ENCODE assay signal across 29 cellular contexts in the genomic region with DNA sequence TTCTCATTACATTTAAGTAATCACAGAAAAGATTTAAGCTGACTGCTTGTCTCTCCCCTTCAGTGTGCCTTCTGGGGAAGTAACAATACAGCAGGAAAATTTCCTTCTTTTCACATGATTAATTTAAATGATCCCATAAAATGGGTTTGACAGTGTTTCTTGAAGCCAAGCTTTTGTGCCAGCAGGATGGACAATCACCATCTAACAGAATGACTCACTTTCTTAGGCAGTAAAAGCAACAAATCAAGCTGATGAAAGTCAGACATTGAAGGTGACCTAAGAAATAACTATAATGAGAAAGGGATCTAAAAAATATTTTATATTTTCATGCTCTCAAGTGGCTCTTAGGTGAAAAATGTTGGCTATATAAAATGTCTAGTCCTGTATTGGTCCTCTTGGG.
DNase-seq lines count a peak whose midpoint lies in the region; ATAC-seq, FAIRE-seq and TF ChIP-seq lines count a peak whose summit lies in the region.
"Had no signal": no experiment of that assay in that cellular context is flagged by ENCODE, and none has a peak within 500 bp of the region (broad histone marks: within the 10 kb centered on the region; RNA-seq: fewer than 3 reads in every experiment).

No MANE protein-coding gene starts in this region.

- CTCF ChIA-PET in T-cell (lab: Charles Lee): no interaction called here

- peak overlapping the region; percentile 69 for H3K27ac ChIP-seq in GM23248
- H3K27ac ChIP-seq in astrocyte (ENCODE audit: low read depth, low read length): peak overlapping the region; percentile 34
- H3K27ac ChIP-seq: foreskin keratinocyte, heart right ventricle, pancreas, right atrium auricular region, SJSA1, upper lobe of left lung had no signal

- H2AFZ ChIP-seq in GM23248 (no peak overlapping the region), astrocyte (ENCODE audit: low read depth, low read length) (no peak overlapping the region)

- H3K4me1 ChIP-seq in GM23248 (ENCODE audit: insufficient read depth) (peaks cover 38% of the 10 kb centered on the region), astrocyte (ENCODE audit: insufficient read depth, low read length) (peaks cover 25% of the 10 kb centered on the region)
- H3K4me1 ChIP-seq: foreskin keratinocyte, pancreas had no signal

- in situ Hi-C loops in GM23248 (cut with MboI): no loop called here

- H3K4me3 ChIP-seq in GM23248 (no peak overlapping the region), astrocyte (ENCODE audit: insufficient read depth, low read depth, low read length) (no peak overlapping the region), foreskin fibroblast (ENCODE audit: low read depth in 1 of 2, low read length in 2 of 2) (no peak overlapping the region)
- H3K4me3 ChIP-seq: dorsolateral prefrontal cortex, heart right ventricle, pancreas, right atrium auricular region, SJSA1, upper lobe of left lung had no signal

- no peaks in the 10 kb centered on the region for H3K79me2 ChIP-seq in GM23248 (ENCODE audit: insufficient read depth)
- no peaks in the 10 kb centered on the region for H3K79me2 ChIP-seq in astrocyte (ENCODE audit: insufficient read depth, low read length)

- no peak for TF ChIP-seq CTCF in astrocyte (IDR thresholded peaks at IDR 0.05; ENCODE audit: insufficient read depth, low read depth, low read length)
- no peak for TF ChIP-seq CTCF in foreskin fibroblast (IDR thresholded peaks at IDR 0.05; ENCODE audit: low read depth, low read length)
- no peak for TF ChIP-seq CTCF in nephron progenitor cell (IDR thresholded peaks at IDR 0.05)

- FAIRE-seq in astrocyte (lab: Jason Lieb, UNC): no peak
- FAIRE-seq: pancreas had no signal

- H3K27me3 Mint-ChIP-seq in astrocyte (ENCODE audit: low read depth, unreplicated experiment): no peaks in the 10 kb centered on the region
- H3K27me3 Mint-ChIP-seq in T-cell: no peaks in the 10 kb centered on the region
- no peaks in the 10 kb centered on the region for H3K27me3 Mint-ChIP-seq in nephron progenitor cell (ENCODE audit: low read depth, poor library complexity)
- H3K27me3 Mint-ChIP-seq: activated CD4-positive, alpha-beta T cell treated with anti-CD3 and anti-CD28 coated beads for 36 hours; activated naive CD8-positive, alpha-beta T cell; B cell; central memory CD8-positive, alpha-beta T cell had no signal

- ATAC-seq in T-cell (replicated peaks in 1 of 4) (no peak), HG03280 (IDR thresholded peaks at IDR 0.05; ENCODE audit: unreplicated experiment) (no peak), GM21528 (IDR thresholded peaks at IDR 0.05; ENCODE audit: low FRiP score, unreplicated experiment) (no peak)
- ATAC-seq: activated CD4-positive, alpha-beta T cell treated with anti-CD3 and anti-CD28 coated beads for 36 hours; activated CD8-positive, alpha-beta T cell treated with anti-CD3 and anti-CD28 coated beads, Interleukin-2, amount 10 ng/mL, durations not matched to agents 7 days and 5 days; foreskin keratinocyte; heart right ventricle; pancreas had no signal

- H4K20me1 ChIP-seq in GM23248 (ENCODE audit: insufficient read depth) (no peaks in the 10 kb centered on the region), astrocyte (ENCODE audit: insufficient read depth, low read length) (peaks cover 1% of the 10 kb centered on the region)

- H3F3A ChIP-seq in GM23248 (ENCODE audit: insufficient read depth): peaks cover 35% of the 10 kb centered on the region

- no peaks in the 10 kb centered on the region for H3K9me3 ChIP-seq in GM23248 (ENCODE audit: low read depth)
- no peaks in the 10 kb centered on the region for H3K9me3 ChIP-seq in astrocyte (ENCODE audit: insufficient read depth, low read depth, low read length)
- H3K9me3 ChIP-seq: heart right ventricle, pancreas, right atrium auricular region, SJSA1, upper lobe of left lung had no signal

- peak; percentile 72 for DNase-seq in GM23248
- DNase-seq in astrocyte (ENCODE audit: low read depth): peak; percentile 55
- DNase-seq in foreskin fibroblast: peak; percentile 55 to 72
- no peak for DNase-seq in T-cell
- no peak for DNase-seq in nephron progenitor cell
- DNase-seq: activated CD4-positive, alpha-beta T cell treated with anti-CD3 and anti-CD28 coated beads for 36 hours; activated CD8-positive, alpha-beta T cell treated with anti-CD3 and anti-CD28 coated beads, Interleukin-2, amount 10 ng/mL, durations not matched to agents 7 days and 5 days; activated effector memory CD4-positive, alpha-beta T cell treated with Interleukin-2 at 50 U/mL for 16 hours; dorsolateral prefrontal cortex; foreskin keratinocyte; GF-D8; H9; heart right ventricle; NCI-H1105; NCI-H2081 treated with DMSO at 0.1 percent for 48 hours; NCI-H748 treated with DMSO at 0.1 percent for 48 hours; pancreas; RPMI8226; stimulated activated CD4-positive, alpha-beta T cell treated with anti-CD3 and anti-CD28 coated beads, Interleukin-2, amount 100 ng/mL, for 48 hours; substantia nigra; upper lobe of left lung had no signal

- H3K36me3 Mint-ChIP-seq in astrocyte (ENCODE audit: low read depth, unreplicated experiment): peaks cover 45% of the 10 kb centered on the region
- peaks cover 69% of the 10 kb centered on the region for H3K36me3 Mint-ChIP-seq in T-cell
- peaks cover 72% of the 10 kb centered on the region for H3K36me3 Mint-ChIP-seq in nephron progenitor cell (ENCODE audit: low read depth)

- H3K4me2 ChIP-seq in GM23248 (ENCODE audit: unreplicated experiment): peak overlapping the region; percentile 2
- peak overlapping the region; percentile 3 for H3K4me2 ChIP-seq in astrocyte (ENCODE audit: low read length)

- H3K9ac ChIP-seq in GM23248 (no peak overlapping the region), astrocyte (ENCODE audit: low read length) (no peak overlapping the region)

- peaks cover 20% of the 10 kb centered on the region for H3K4me1 Mint-ChIP-seq in astrocyte (ENCODE audit: low read depth, unreplicated experiment)
- H3K4me1 Mint-ChIP-seq in T-cell: no peaks in the 10 kb centered on the region
- peaks cover 11% of the 10 kb centered on the region for H3K4me1 Mint-ChIP-seq in nephron progenitor cell
- H3K4me1 Mint-ChIP-seq: activated CD4-positive, alpha-beta T cell treated with anti-CD3 and anti-CD28 coated beads for 36 hours; B cell; central memory CD8-positive, alpha-beta T cell; H9 had no signal

- H3K9me2 ChIP-seq in GM23248 (ENCODE audit: insufficient read depth): no peaks in the 10 kb centered on the region

- H3K4me3 Mint-ChIP-seq in astrocyte (ENCODE audit: unreplicated experiment) (no peak overlapping the region), T-cell (no peak overlapping the region), nephron progenitor cell (no peak overlapping the region)
- H3K4me3 Mint-ChIP-seq: activated CD4-positive, alpha-beta T cell treated with anti-CD3 and anti-CD28 coated beads for 36 hours; activated CD8-positive, alpha-beta T cell treated with anti-CD3 and anti-CD28 coated beads, Interleukin-2, amount 10 ng/mL, durations not matched to agents 7 days and 5 days; activated naive CD8-positive, alpha-beta T cell; B cell; central memory CD8-positive, alpha-beta T cell; H9; T-helper 1 cell treated with Interleukin-12 subunit alpha and Interleukin-12 subunit beta and Interleukin-4 antibody, amounts not matched to agents 30 μg/mL and 1 μg/mL, for 36 hours had no signal

- POLR2A ChIA-PET in T-cell (lab: Charles Lee): interaction anchor here in 1 of 2 donors (0.6 kb wide), 1 partner anchor 387 kb away, joined by 3 read pairs; no protein-coding TSS in a partner anchor

- H3K27ac Mint-ChIP-seq in astrocyte (ENCODE audit: unreplicated experiment): peak overlapping the region; percentile 67
- H3K27ac Mint-ChIP-seq in T-cell: no peak overlapping the region
- no peak overlapping the region for H3K27ac Mint-ChIP-seq in nephron progenitor cell
- H3K27ac Mint-ChIP-seq: activated CD4-positive, alpha-beta T cell treated with anti-CD3 and anti-CD28 coated beads for 36 hours; activated CD8-positive, alpha-beta T cell treated with anti-CD3 and anti-CD28 coated beads, Interleukin-2, amount 10 ng/mL, durations not matched to agents 7 days and 5 days; activated naive CD8-positive, alpha-beta T cell; B cell; T-helper 1 cell treated with Interleukin-12 subunit alpha and Interleukin-12 subunit beta and Interleukin-4 antibody, amounts not matched to agents 30 μg/mL and 1 μg/mL, for 36 hours had no signal

- H3K36me3 ChIP-seq in GM23248 (ENCODE audit: low read depth) (peaks cover 16% of the 10 kb centered on the region; the same call in 1 of the 2 replicates), astrocyte (ENCODE audit: insufficient read depth, low read length) (peaks cover 17% of the 10 kb centered on the region)

- H3K9me3 Mint-ChIP-seq in astrocyte (ENCODE audit: unreplicated experiment) (no peaks in the 10 kb centered on the region), T-cell (no peaks in the 10 kb centered on the region), nephron progenitor cell (no peaks in the 10 kb centered on the region)
- H3K9me3 Mint-ChIP-seq: central memory CD8-positive, alpha-beta T cell; H9; T-helper 1 cell treated with Interleukin-12 subunit alpha and Interleukin-12 subunit beta and Interleukin-4 antibody, amounts not matched to agents 30 μg/mL and 1 μg/mL, for 36 hours had no signal

- H3K27me3 ChIP-seq in GM23248 (replicated peaks; ENCODE audit: insufficient read depth) (no peaks in the 10 kb centered on the region), astrocyte (ENCODE audit: insufficient read depth, low read length) (no peaks in the 10 kb centered on the region)
- H3K27me3 ChIP-seq: dorsolateral prefrontal cortex, foreskin keratinocyte, heart right ventricle, pancreas, right atrium auricular region, SJSA1, upper lobe of left lung had no signal

Comparison
In these comparisons a context has a peak if more than half of its experiments do, and no peak if none do; other contexts are left out.
1. DNase-seq: peak in GM23248 (single experiment), astrocyte (single experiment) and foreskin fibroblast (2 of 2); none in T-cell (0 of 34) and nephron progenitor cell (single experiment).